In the genomic region with DNA sequence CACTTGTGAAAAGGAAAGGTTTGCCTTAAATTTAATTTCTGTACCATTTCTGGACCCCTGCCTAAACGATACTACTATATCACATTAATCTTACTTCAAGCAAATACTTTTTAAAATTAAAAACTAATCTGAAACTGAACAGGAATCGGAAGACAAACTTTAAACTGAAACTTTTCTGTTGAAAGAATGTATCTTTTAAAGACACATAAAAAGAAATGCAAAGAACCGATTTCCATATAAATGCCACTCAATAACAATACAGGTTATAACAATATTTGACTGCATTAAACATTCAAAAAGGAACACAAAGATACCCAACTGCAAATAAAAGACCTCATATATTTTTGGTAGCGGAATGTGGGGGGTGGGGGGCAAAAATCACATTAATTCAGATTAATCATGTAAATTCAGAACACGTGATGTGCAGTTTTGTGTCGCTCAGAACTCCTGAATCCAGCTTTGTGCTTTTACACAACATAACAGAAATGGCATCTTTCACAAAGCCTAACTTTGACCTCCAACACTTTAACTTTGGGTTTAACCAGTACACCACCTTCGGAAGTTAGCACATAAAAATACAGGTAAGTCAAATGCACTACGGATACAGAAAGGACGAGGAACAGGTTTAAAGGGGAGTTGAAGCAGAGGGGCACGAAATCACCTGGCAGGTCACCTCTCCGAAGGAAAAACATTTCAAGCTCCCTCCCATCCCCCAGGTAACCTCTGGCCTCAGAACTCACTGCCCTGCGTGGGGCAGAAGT, we compare ENCODE assay signal across 8 cellular contexts. TPM values are rescaled to one million over a fixed set of nuclear protein-coding genes. Genes with fewer than 3 reads are reported as not detected.
DNase-seq lines count a peak whose midpoint lies in the region; ATAC-seq and TF ChIP-seq lines count a peak whose summit lies in the region.

No MANE protein-coding gene starts in this region.

- H3K9me3 ChIP-seq in left ventricle myocardium inferior (replicated peaks) (no peaks in the 10 kb centered on the region), mucosa of rectum (ENCODE audit: control insufficient read depth in 2 of 2, low read length in 2 of 2) (no peaks in the 10 kb centered on the region), uterus (no peaks in the 10 kb centered on the region)

- peak overlapping the region; percentile 58 for H3K4me3 Mint-ChIP-seq in central memory CD8-positive, alpha-beta T cell

- no peak for ATAC-seq in central memory CD8-positive, alpha-beta T cell (replicated peaks; ENCODE audit: extremely low read depth, poor library complexity, severe bottlenecking)
- ATAC-seq in GM21515 (IDR thresholded peaks at IDR 0.05; ENCODE audit: unreplicated experiment), result no peak
- no peak for ATAC-seq in GM18511 (IDR thresholded peaks at IDR 0.05; ENCODE audit: unreplicated experiment)

- TF ChIP-seq CTCF in left ventricle myocardium inferior (IDR thresholded peaks at IDR 0.05; ENCODE audit: borderline replicate concordance) (no peak), uterus (IDR thresholded peaks at IDR 0.05) (no peak)

- peak overlapping the region; percentile 87 for H3K4me3 ChIP-seq in left ventricle myocardium inferior
- H3K4me3 ChIP-seq in mucosa of rectum (ENCODE audit: low read length in 2 of 2), result peak overlapping the region; percentile 44 to 71
- peak overlapping the region; percentile 80 to 97 for H3K4me3 ChIP-seq in uterus

- peak overlapping the region; percentile 99 for H3K27ac ChIP-seq in left ventricle myocardium inferior (replicated peaks)
- peak overlapping the region; percentile 19 to 59 for H3K27ac ChIP-seq in mucosa of rectum (ENCODE audit: low read depth in 2 of 2, low read length in 2 of 2)
- H3K27ac ChIP-seq in uterus, result peak overlapping the region; percentile 99 to 100

- H3K27ac Mint-ChIP-seq in central memory CD8-positive, alpha-beta T cell (ENCODE audit: low read depth), result no peak overlapping the region

- H3K4me1 ChIP-seq in left ventricle myocardium inferior, result peaks cover 76% of the 10 kb centered on the region
- peaks cover 0 to 6% of the 10 kb centered on the region in 2 donors for H3K4me1 ChIP-seq in mucosa of rectum (ENCODE audit: control insufficient read depth in 2 of 2, insufficient read depth in 2 of 2, low read length in 2 of 2)
- H3K4me1 ChIP-seq in uterus, result no peaks in the 10 kb centered on the region

- no peaks in the 10 kb centered on the region for H3K36me3 Mint-ChIP-seq in central memory CD8-positive, alpha-beta T cell (ENCODE audit: insufficient read depth)

- H3K27me3 ChIP-seq in left ventricle myocardium inferior (ENCODE audit: low read depth), result no peaks in the 10 kb centered on the region
- H3K27me3 ChIP-seq in mucosa of rectum (ENCODE audit: control insufficient read depth in 2 of 2, insufficient read depth in 2 of 2, low read length in 2 of 2), result peaks cover 11 to 15% of the 10 kb centered on the region in 2 donors
- H3K27me3 ChIP-seq in uterus, result no peaks in the 10 kb centered on the region

- no peaks in the 10 kb centered on the region for H3K9me3 Mint-ChIP-seq in central memory CD8-positive, alpha-beta T cell

- peak overlapping the region; percentile 57 to 58 for H3K9ac ChIP-seq in mucosa of rectum (ENCODE audit: low read depth in 1 of 2, low read length in 2 of 2)

- DNase-seq in left ventricle myocardium inferior (no peak), cardiac septum (ENCODE audit: low spot score) (no peak), uterus (no peak), NCI-H2029 treated with DMSO at 0.1 percent for 48 hours (lab: John Stamatoyannopoulos, UW) (no peak)
- DNase-seq in central memory CD8-positive, alpha-beta T cell (ENCODE audit: low spot score in 2 of 2), result no peak

- peaks cover 71% of the 10 kb centered on the region for H3K27me3 Mint-ChIP-seq in central memory CD8-positive, alpha-beta T cell

- TF ChIP-seq POLR2A in uterus (IDR thresholded peaks at IDR 0.05), result no peak

- intact Hi-C loops in left ventricle myocardium inferior (cut with micrococcal nuclease) (loop anchor here (5.0 to 10.0 kb wide), 2 partner anchors 37 to 109 kb away; no protein-coding TSS in a partner anchor), cardiac septum (cut with DNase I) (loop anchor here (2.0 to 5.0 kb wide), 3 partner anchors 45 to 252 kb away; no protein-coding TSS in a partner anchor), uterus (cut with DNase I; ENCODE audit: low total_unique reads) (no loop called here)

- peaks cover 6% of the 10 kb centered on the region for H3K4me1 Mint-ChIP-seq in central memory CD8-positive, alpha-beta T cell

- H3K36me3 ChIP-seq in left ventricle myocardium inferior (no peaks in the 10 kb centered on the region), mucosa of rectum (ENCODE audit: control insufficient read depth in 2 of 2, insufficient read depth in 2 of 2, low read length in 2 of 2) (no peaks in the 10 kb centered on the region), uterus (no peaks in the 10 kb centered on the region)

RNA-seq across cellular contexts. Expression of a gene that starts 0.9 kb away (rescaled TPM):
- total RNA-seq in left ventricle myocardium inferior, result 45.8 TPM
- total RNA-seq in cardiac septum, result 30.9 TPM
- 100 to 1,000 TPM; 141 to 310 (median 232) TPM for total RNA-seq in uterus

Comparison
In these comparisons a context has a peak if more than half of its experiments do, and no peak if none do; other contexts are left out.
1. H3K27ac ChIP-seq: peak in every context shown above with its lines; median percentile 100 in uterus; 99 in left ventricle myocardium inferior; 39 in mucosa of rectum.